In genomic region chr6:15157479-15157878, GRCh38 we compare ENCODE assay signal across 10 cellular contexts.
"Had no signal": no experiment of that assay in that cellular context is flagged by ENCODE, and none has a peak within 500 bp of the region (broad histone marks: within the 10 kb centered on the region; RNA-seq: fewer than 3 reads in every experiment).

No MANE protein-coding gene starts in this region.

- H3K4me3 ChIP-seq: GM23248, GM23338, HAP-1 had no signal

- H3K27ac Mint-ChIP-seq: GM23338, H9, HFFc6 had no signal

- FAIRE-seq: H1, H54 had no signal

- H3K36me3 ChIP-seq: HAP-1 had no signal

- H3K4me3 Mint-ChIP-seq: GM23338, H9, HFFc6 had no signal

- H3K9ac ChIP-seq: GM23248 had no signal

- H3K9me3 Mint-ChIP-seq: GM23338, H9, HFFc6 had no signal

- DNase-seq: GM23248, GOT3, H9, HCEC 1CT, HFFc6 had no signal

- H3K27ac ChIP-seq: GM23248 had no signal

- H3K9me3 ChIP-seq: HAP-1 had no signal

- H3K4me2 ChIP-seq: GM23338 had no signal

- H2AFZ ChIP-seq: GM23248 had no signal

- ATAC-seq: GM23338, HCT116 had no signal
